In genomic region chr3:9986230-9986725, GRCh38 we compare ENCODE assay signal across 1 cellular context.
TF ChIP-seq lines count a peak whose summit lies in the region.

No MANE protein-coding gene starts in this region.

TF ChIP-seq in IMR-90, 13 proteins besides CTCF, POLR2A, EP300 and RAD21 (continued from another document):
- TF ChIP-seq USF2 (IDR thresholded peaks at IDR 0.05; ENCODE audit: low read depth, low read length) = no peak
- no peak for TF ChIP-seq BHLHE40 (IDR thresholded peaks at IDR 0.05; ENCODE audit: low read depth, low read length)
- TF ChIP-seq CHD1 (IDR thresholded peaks at IDR 0.05; ENCODE audit: low read depth, low read length) = no peak
- no peak for TF ChIP-seq ELK1 (IDR thresholded peaks at IDR 0.05; ENCODE audit: borderline replicate concordance, low read depth, low read length)
- no peak for TF ChIP-seq MAFK (IDR thresholded peaks at IDR 0.05; ENCODE audit: low read depth, low read length)
- no peak for TF ChIP-seq RCOR1 (IDR thresholded peaks at IDR 0.05; ENCODE audit: insufficient replicate concordance, low read length)
- TF ChIP-seq NFE2L2 (IDR thresholded peaks at IDR 0.05; ENCODE audit: low read depth, low read length) = no peak
- TF ChIP-seq MXI1 (IDR thresholded peaks at IDR 0.05; ENCODE audit: borderline replicate concordance, low read depth, low read length) = no peak
